ENCODE assay signal across 1 cellular context in genomic region chr3:50255251-50255615, GRCh38.
TF ChIP-seq lines count a peak whose summit lies in the region.

No MANE protein-coding gene starts in this region.

TF ChIP-seq in endothelial cell of umbilical vein, 7 proteins besides CTCF, POLR2A, EP300 and RAD21:
- TF ChIP-seq, protein P1, sequence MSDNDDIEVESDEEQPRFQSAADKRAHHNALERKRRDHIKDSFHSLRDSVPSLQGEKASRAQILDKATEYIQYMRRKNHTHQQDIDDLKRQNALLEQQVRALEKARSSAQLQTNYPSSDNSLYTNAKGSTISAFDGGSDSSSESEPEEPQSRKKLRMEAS (IDR thresholded peaks at IDR 0.05; ENCODE audit: insufficient read depth, insufficient read length), result no peak
- no peak for TF ChIP-seq POLR2AphosphoS5 (IDR thresholded peaks at IDR 0.05; ENCODE audit: insufficient read depth, low read depth, low read length)
- no peak for TF ChIP-seq GATA2 (IDR thresholded peaks at IDR 0.05; ENCODE audit: insufficient read depth, insufficient read length, low read depth, low read length)
- no peak for TF ChIP-seq JUN (IDR thresholded peaks at IDR 0.05; ENCODE audit: borderline replicate concordance, insufficient read depth, insufficient read length, low read depth)
- TF ChIP-seq FOS (IDR thresholded peaks at IDR 0.05; ENCODE audit: borderline replicate concordance, insufficient read depth, low read length), result no peak
